8 cellular contexts compared by ENCODE assay signal in genomic region chr18:35582899-35583558, GRCh38. TPM values are rescaled to one million over a fixed set of nuclear protein-coding genes. Genes with fewer than 3 reads are reported as not detected.
A peak's percentile ranks its signal among the peaks of the same experiment; 100 is the strongest.
DNase-seq lines count a peak whose midpoint lies in the region; TF ChIP-seq lines count a peak whose summit lies in the region.

No MANE protein-coding gene starts in this region.

- H3K4me2 ChIP-seq in BLaER1, result peak overlapping the region; percentile 86

- WGBS in urinary bladder, result 59% methylated on average over 6 of the region's 6 CpGs

- peak; percentile 80 for DNase-seq in islet precursor cell
- DNase-seq in GM13976 (ENCODE audit: low spot score), result no peak
- no peak for DNase-seq in NK-92 treated with Interleukin-12 subunit alpha and Interleukin-12 subunit beta, amount 100 ng/mL, for 24 hours (lab: John Stamatoyannopoulos, UW)
- no peak for DNase-seq in activated gamma-delta T cell (lab: John Stamatoyannopoulos, UW)

- H3K9ac ChIP-seq in BLaER1 (peak overlapping the region; percentile 97), HUES48 (ENCODE audit: low read depth, low read length) (no peak overlapping the region)

- no peaks in the 10 kb centered on the region for H3K27me3 ChIP-seq in BLaER1
- H3K27me3 ChIP-seq in HUES48 (ENCODE audit: control insufficient read depth, insufficient read depth, low read length), result peaks cover 9% of the 10 kb centered on the region; the same call in 1 of the 2 replicates

- no peak overlapping the region for H3K27ac ChIP-seq in BLaER1
- no peak overlapping the region for H3K27ac ChIP-seq in HUES48 (ENCODE audit: low read depth, low read length)
- H3K27ac ChIP-seq in urinary bladder (ENCODE audit: low read depth), result no peak overlapping the region

- peaks cover 35% of the 10 kb centered on the region for H3K9me3 ChIP-seq in BLaER1
- peaks cover 13% of the 10 kb centered on the region for H3K9me3 ChIP-seq in HUES48 (ENCODE audit: control insufficient read depth, insufficient read depth, low read length)

- peak overlapping the region; percentile 82 for H3K4me3 ChIP-seq in BLaER1
- H3K4me3 ChIP-seq in HUES48 (ENCODE audit: low read depth, low read length), result peak overlapping the region; percentile 75; the same call in 1 of the 2 replicates
- peak overlapping the region; percentile 73 for H3K4me3 ChIP-seq in WI38 (ENCODE audit: low read depth, low read length)
- H3K4me3 ChIP-seq in urinary bladder (ENCODE audit: low read depth, low read length), result peak overlapping the region; percentile 94

- H3K36me3 ChIP-seq in BLaER1 (peaks cover 14% of the 10 kb centered on the region), HUES48 (ENCODE audit: control insufficient read depth, insufficient read depth, low read length) (no peaks in the 10 kb centered on the region), urinary bladder (ENCODE audit: insufficient read depth) (no peaks in the 10 kb centered on the region)

- in situ Hi-C loops in GM13976 (cut with MboI; ENCODE audit: low sequenced_read_pairs, unreplicated experiment), result no loop called here

- H4K20me1 ChIP-seq in BLaER1, result peaks cover 61% of the 10 kb centered on the region

- no peak for TF ChIP-seq CTCF in WI38 (IDR thresholded peaks at IDR 0.05; ENCODE audit: low read depth, low read length)
- TF ChIP-seq CTCF in GM13976 (IDR thresholded peaks at IDR 0.05; ENCODE audit: borderline replicate concordance, control extremely low read depth, extremely low read depth, insufficient read depth, missing control alignments), result no peak

- H3K4me1 ChIP-seq in BLaER1, result peaks cover 25% of the 10 kb centered on the region
- peaks cover 13% of the 10 kb centered on the region; the same call in 1 of the 2 replicates for H3K4me1 ChIP-seq in HUES48 (ENCODE audit: control insufficient read depth, insufficient read depth, low read length)
- no peaks in the 10 kb centered on the region for H3K4me1 ChIP-seq in urinary bladder (ENCODE audit: insufficient read depth)

RNA-seq across cellular contexts. Expression of gene GALNT1, which starts 1.5 kb away (rescaled TPM):
- 127 TPM for total RNA-seq in urinary bladder
- polyA plus RNA-seq in urinary bladder, result 29.8 TPM
